In the genomic region with DNA sequence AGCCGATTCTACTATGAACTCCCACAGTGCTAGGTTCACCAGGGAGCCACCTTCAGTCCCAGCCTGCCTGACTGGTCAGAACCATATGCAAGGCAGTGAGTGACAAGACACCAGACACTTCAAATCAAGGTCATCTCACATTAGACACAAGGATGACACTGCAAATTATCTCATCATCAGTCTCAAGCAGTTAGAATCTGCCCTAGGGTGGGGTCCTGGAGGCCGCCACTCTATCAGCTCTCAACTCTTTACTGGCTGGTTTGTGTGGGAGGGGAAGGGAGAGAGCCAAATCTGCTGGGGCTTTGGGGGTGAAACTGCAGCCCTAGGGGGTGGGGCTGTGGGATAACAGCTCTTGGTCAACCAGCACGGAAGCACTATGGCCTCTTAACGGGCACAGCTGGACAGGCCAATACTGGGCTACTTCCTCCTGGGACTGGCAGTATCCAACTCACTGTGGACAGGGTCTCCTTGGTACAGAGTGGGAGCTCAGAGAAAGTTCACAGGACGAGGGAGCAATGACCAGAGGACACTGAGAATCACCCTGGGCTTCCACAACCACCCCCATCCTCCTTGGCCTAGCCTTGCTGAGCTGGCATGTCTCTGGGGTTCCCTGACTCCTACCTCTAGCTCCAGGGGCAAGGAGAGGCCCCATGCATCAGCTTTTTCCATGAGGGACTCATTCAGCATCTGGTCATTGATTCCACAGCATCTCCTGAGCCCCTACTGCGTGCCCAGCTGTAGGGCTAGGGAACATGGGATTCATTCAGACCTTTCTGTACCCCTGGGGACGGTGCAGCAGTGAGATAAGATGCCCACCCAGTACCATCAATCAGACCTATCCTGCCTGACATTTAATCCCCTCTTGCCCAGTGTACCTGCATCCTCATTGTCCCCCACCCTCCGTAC, we compare ENCODE assay signal across 14 cellular contexts. TPM values are rescaled to one million over a fixed set of nuclear protein-coding genes. Genes with fewer than 3 reads are reported as not detected.
A peak's percentile ranks its signal among the peaks of the same experiment; 100 is the strongest.
DNase-seq lines count a peak whose midpoint lies in the region; ATAC-seq, FAIRE-seq and TF ChIP-seq lines count a peak whose summit lies in the region.
"Had no signal": no experiment of that assay in that cellular context is flagged by ENCODE, and none has a peak within 500 bp of the region (broad histone marks: within the 10 kb centered on the region; RNA-seq: fewer than 3 reads in every experiment).

No MANE protein-coding gene starts in this region.

- H3K9ac ChIP-seq in K562 (ENCODE audit: insufficient read depth in 1 of 2, low read depth in 2 of 2, low read length in 2 of 2): peak overlapping the region in 1 of 2 experiments; percentile 2; a peak in 2 of 4 replicates

- no peak overlapping the region for H2AFZ ChIP-seq in K562 (ENCODE audit: low read depth, low read length)

- no peaks in the 10 kb centered on the region for H3K9me3 ChIP-seq in K562 (replicated peaks; ENCODE audit: control insufficient read depth, insufficient read depth, low read depth, low read length)
- H3K9me3 ChIP-seq: left lung had no signal

- H3K4me3 Mint-ChIP-seq in natural killer cell: no peak overlapping the region
- H3K4me3 Mint-ChIP-seq: activated T-cell treated with anti-CD3 and anti-CD28 coated beads, Interleukin-2, amount 50 U/mL, for 72 hours had no signal

- ATAC-seq in left cardiac atrium (no peak), left ventricle myocardium superior (no peak), K562 (peak; percentile 30), natural killer cell (no peak), GM21717 (IDR thresholded peaks at IDR 0.05; ENCODE audit: unreplicated experiment) (no peak)
- ATAC-seq: activated T-cell treated with anti-CD3 and anti-CD28 coated beads, Interleukin-2, amount 50 U/mL, for 72 hours; left lung had no signal

- H3K4me3 ChIP-seq in K562: no peak overlapping the region
- H3K4me3 ChIP-seq: left lung had no signal

- 0 out of 2 replicates have a peak, but pooled peaks have one; percentile 29 for TF ChIP-seq EP300 in K562 (IDR thresholded peaks at IDR 0.05; ENCODE audit: low read length)

- BruUV-seq in K562 (replicated peaks; lab: Mats Ljungman, UMichigan): no TSS peak

- H3K4me1 ChIP-seq in K562 (replicated peaks in 1 of 2; ENCODE audit: control insufficient read depth in 2 of 2, insufficient read depth in 2 of 2, low read length in 2 of 2): peaks cover 7 to 27% of the 10 kb centered on the region in 2 experiments; a peak in 4 of 5 replicates

- no peak for TF ChIP-seq RAD21 in K562 (CRISPR knock-in tag; conservative IDR thresholded peaks at IDR 0.05 in 1 of 2, IDR thresholded peaks at IDR 0.05 in 1 of 2)

- CTCF ChIA-PET in K562 (lab: Yijun Ruan, JAX; ENCODE audit: low intra/inter-chr PET ratio): no interaction called here

- WGBS in K562 (ENCODE audit: insufficient coverage, low coverage, missing lambda C conversion rate): 1% methylated on average over 8 of the region's 8 CpGs

- in situ Hi-C loops in K562 (cut with MboI): no loop called here

- no peaks in the 10 kb centered on the region for H3K36me3 ChIP-seq in K562 (ENCODE audit: control insufficient read depth, insufficient read depth, low read length)

- no peaks in the 10 kb centered on the region for H3K36me3 Mint-ChIP-seq in natural killer cell

- no peaks in the 10 kb centered on the region for H3K9me1 ChIP-seq in K562 (ENCODE audit: control insufficient read depth, insufficient read depth, low read length)

- POLR2A ChIA-PET in K562 (lab: Yijun Ruan, JAX): interaction anchor here (0.6 to 1.9 kb wide), 7 partner anchors 7 to 1602 kb away, joined by 3 to 6 read pairs (median 5); no protein-coding TSS in a partner anchor

- DNase-seq in left cardiac atrium (peak; percentile 11), left ventricle myocardium superior (no peak), K562 (ENCODE audit: extremely low read depth in 1 of 4, low spot score in 3 of 4) (peak; percentile 59 to 89 (median 78)), natural killer cell (peak; percentile 15), urothelium cell line (ENCODE audit: low spot score) (no peak), NK-92 (lab: John Stamatoyannopoulos, UW; ENCODE audit: unreplicated experiment) (no peak)
- DNase-seq in central memory CD4-positive, alpha-beta T cell: no peak
- DNase-seq: activated T-cell treated with anti-CD3 and anti-CD28 coated beads, Interleukin-2, amount 50 U/mL, for 72 hours; KG1; NCI-H146; NCI-H69 had no signal

- TF ChIP-seq POLR2A in K562 (conservative IDR thresholded peaks at IDR 0.05): no peak

- peak; percentile 67 for FAIRE-seq in K562 (lab: Jason Lieb, UNC)
- FAIRE-seq in urothelium cell line (lab: Jason Lieb, UNC): peak; percentile 5

- H3K9me3 Mint-ChIP-seq in natural killer cell: no peaks in the 10 kb centered on the region
- H3K9me3 Mint-ChIP-seq: activated T-cell treated with anti-CD3 and anti-CD28 coated beads, Interleukin-2, amount 50 U/mL, for 72 hours had no signal

- no peak overlapping the region for H3K27ac Mint-ChIP-seq in natural killer cell
- H3K27ac Mint-ChIP-seq: activated T-cell treated with anti-CD3 and anti-CD28 coated beads, Interleukin-2, amount 50 U/mL, for 72 hours had no signal

- peaks cover 0 to 5% of the 10 kb centered on the region in 2 donors for H3K27me3 Mint-ChIP-seq in natural killer cell (ENCODE audit: low read depth in 2 of 2)

- intact Hi-C loops in left cardiac atrium (cut with DNase I) (no loop called here), left ventricle myocardium superior (cut with micrococcal nuclease) (no loop called here), K562 (cut with micrococcal nuclease) (no loop called here), natural killer cell (cut with micrococcal nuclease) (no loop called here)

- peaks cover 49 to 96% of the 10 kb centered on the region in 2 experiments; a peak in 4 of 5 replicates for H3K27me3 ChIP-seq in K562 (ENCODE audit: control insufficient read depth in 2 of 2, insufficient read depth in 2 of 2, low read length in 2 of 2)

- no peaks in the 10 kb centered on the region for H3K79me2 ChIP-seq in K562 (ENCODE audit: control insufficient read depth, insufficient read depth, low read length)

- H4K20me1 ChIP-seq in K562 (replicated peaks; ENCODE audit: control insufficient read depth, insufficient read depth, low read length): peaks cover 62% of the 10 kb centered on the region

- H3K4me1 Mint-ChIP-seq in natural killer cell: peaks cover 0 to 4% of the 10 kb centered on the region in 2 donors

- no peak for TF ChIP-seq CTCF in K562 (IDR thresholded peaks at IDR 0.05 in 2 of 3, conservative IDR thresholded peaks at IDR 0.05 in 1 of 3; ENCODE audit: insufficient read depth in 2 of 3, low read depth in 1 of 3, low read length in 3 of 3)
- no peak for TF ChIP-seq CTCF in natural killer cell (IDR thresholded peaks at IDR 0.05)

- H3K4me2 ChIP-seq in K562 (ENCODE audit: insufficient read depth, low read length): no peak overlapping the region

- no peak overlapping the region for H3K27ac ChIP-seq in K562 (ENCODE audit: extremely low read depth, low read depth, low read length)
- H3K27ac ChIP-seq: left lung, RWPE1 had no signal

RNA-seq across cellular contexts. Expression of a gene that starts 5.4 kb away (rescaled TPM):
- not detected for total RNA-seq in left cardiac atrium
- total RNA-seq in left ventricle myocardium superior: not detected
- not detected in 2 replicates for total RNA-seq in K562 (2011; cell fraction: chromatin; rRNA removed; ENCODE audit: low replicate concordance)
- not detected in 2 replicates for total RNA-seq in K562 (2011; cell fraction: nucleolus; rRNA removed)
- not detected in 2 replicates for total RNA-seq in K562 (2011; cell fraction: nucleoplasm; rRNA removed)
- not detected in 2 replicates for total RNA-seq in K562 (2014; rRNA removed)
- not detected in 2 replicates for total RNA-seq in K562 (2014; rRNA removed; fragmentation: Illumina TruSeq; extraction: Trizol)
- total RNA-seq in K562 (2015; rRNA removed; fragmentation: Illumina TruSeq; extraction: Trizol): not detected in 2 replicates
- total RNA-seq in K562 (2021): not detected in 2 replicates
- not detected in 2 replicates for polyA plus RNA-seq in K562 (2011; rRNA removed)
- polyA plus RNA-seq in K562 (2011; cell fraction: cytosol; rRNA removed): not detected in 2 replicates
- not detected in 2 replicates for polyA plus RNA-seq in K562 (2011; cell fraction: nucleus; rRNA removed)
- polyA plus RNA-seq in K562 (2012): not detected in 2 replicates
- polyA plus RNA-seq in K562 (2014; fragmentation: Illumina TruSeq; extraction: Trizol): not detected in 2 replicates
- polyA plus RNA-seq in K562 (2014; fragmentation: Nextera tagmentation; extraction: Ambion mirVana): not detected
- polyA plus RNA-seq in K562 (2014; rRNA removed): not detected in 2 replicates
- not detected in 2 replicates for polyA minus RNA-seq in K562 (2011; rRNA and poly(A)+ RNA removed)
- not detected in 2 replicates for polyA minus RNA-seq in K562 (2011; cell fraction: cytosol; rRNA and poly(A)+ RNA removed)
- not detected in 2 replicates for polyA minus RNA-seq in K562 (2011; cell fraction: nucleus; rRNA and poly(A)+ RNA removed)
- not detected for total RNA-seq in natural killer cell
- total RNA-seq: activated T-cell treated with anti-CD3 and anti-CD28 coated beads, Interleukin-2, amount 50 U/mL, for 72 hours had no signal

RNA-seq across cellular contexts. Expression of a gene that starts 27.9 kb away (rescaled TPM):
- total RNA-seq in left cardiac atrium (1 to 10 TPM; 4.6 to 4.9 TPM), left ventricle myocardium superior (3.6 TPM), K562 (2014; rRNA removed) (0.05 and 0.37 TPM in 2 replicates), K562 (2014; rRNA removed; fragmentation: Illumina TruSeq; extraction: Trizol) (0.25 and 0.70 TPM in 2 replicates), K562 (2015; rRNA removed; fragmentation: Illumina TruSeq; extraction: Trizol) (0.23 TPM in 1 of 2 replicates, not detected in the other), K562 (2021) (0.65 and 0.82 TPM in 2 replicates), natural killer cell (1 to 10 TPM in 2 of 3 donors, under 1 TPM in 1; 1.00 to 2.0 (median 1.1) TPM)
- 1.5 and 3.2 TPM in 2 replicates for total RNA-seq in K562 (2011; cell fraction: chromatin; rRNA removed; ENCODE audit: low replicate concordance)
- 0.67 and 1.1 TPM in 2 replicates for total RNA-seq in K562 (2011; cell fraction: nucleolus; rRNA removed)
- total RNA-seq in K562 (2011; cell fraction: nucleoplasm; rRNA removed): 1.6 and 2.4 TPM in 2 replicates
- polyA plus RNA-seq in K562 (2011; rRNA removed) (0.22 and 0.53 TPM in 2 replicates), K562 (2014; fragmentation: Illumina TruSeq; extraction: Trizol) (0.10 and 0.22 TPM in 2 replicates), K562 (2014; fragmentation: Nextera tagmentation; extraction: Ambion mirVana) (under 1 TPM; 0.15 to 0.20 TPM), K562 (2014; rRNA removed) (0.05 and 0.36 TPM in 2 replicates)
- polyA plus RNA-seq in K562 (2011; cell fraction: cytosol; rRNA removed): 0.15 and 0.25 TPM in 2 replicates
- polyA plus RNA-seq in K562 (2011; cell fraction: nucleus; rRNA removed): 0.49 and 0.74 TPM in 2 replicates
- polyA plus RNA-seq in K562 (2012): 0.15 and 0.39 TPM in 2 replicates
- polyA minus RNA-seq in K562 (2011; rRNA and poly(A)+ RNA removed): 0.51 and 0.60 TPM in 2 replicates
- polyA minus RNA-seq in K562 (2011; cell fraction: cytosol; rRNA and poly(A)+ RNA removed): not detected in 2 replicates
- polyA minus RNA-seq in K562 (2011; cell fraction: nucleus; rRNA and poly(A)+ RNA removed): 0.33 and 0.40 TPM in 2 replicates

Comparison
In these comparisons a context has a peak if more than half of its experiments do, and no peak if none do; other contexts are left out.
1. DNase-seq: peak in left cardiac atrium (single experiment), K562 (4 of 4) and natural killer cell (single experiment); none in left ventricle myocardium superior (single experiment), urothelium cell line (single experiment), central memory CD4-positive, alpha-beta T cell (single experiment) and NK-92 (single experiment).